ENCODE assay signal across 18 cellular contexts in genomic region chr2:99728166-99728565, GRCh38.
A peak's percentile ranks its signal among the peaks of the same experiment; 100 is the strongest.
DNase-seq lines count a peak whose midpoint lies in the region; ATAC-seq and TF ChIP-seq lines count a peak whose summit lies in the region.
"Had no signal": no experiment of that assay in that cellular context is flagged by ENCODE, and none has a peak within 500 bp of the region (broad histone marks: within the 10 kb centered on the region; RNA-seq: fewer than 3 reads in every experiment).

No MANE protein-coding gene starts in this region.

- peaks cover 4% of the 10 kb centered on the region for H3K27me3 Mint-ChIP-seq in endothelial cell (ENCODE audit: unreplicated experiment)
- no peaks in the 10 kb centered on the region for H3K27me3 Mint-ChIP-seq in memory B cell
- no peaks in the 10 kb centered on the region for H3K27me3 Mint-ChIP-seq in osteocyte (ENCODE audit: unreplicated experiment)

- H3K4me1 Mint-ChIP-seq in endothelial cell (ENCODE audit: unreplicated experiment) (peaks cover 18% of the 10 kb centered on the region), memory B cell (no peaks in the 10 kb centered on the region), osteocyte (ENCODE audit: unreplicated experiment) (peaks cover 38% of the 10 kb centered on the region)
- H3K4me1 Mint-ChIP-seq: CD4-positive, alpha-beta memory T cell had no signal

- H3K36me3 Mint-ChIP-seq in endothelial cell (ENCODE audit: low read depth, unreplicated experiment) (no peaks in the 10 kb centered on the region), memory B cell (peaks cover 30% of the 10 kb centered on the region), osteocyte (ENCODE audit: unreplicated experiment) (peaks cover 30% of the 10 kb centered on the region)

- TF ChIP-seq CTCF in endothelial cell (IDR thresholded peaks at IDR 0.05; ENCODE audit: unreplicated experiment) (no peak), osteocyte (IDR thresholded peaks at IDR 0.05) (no peak)

- H3K4me3 Mint-ChIP-seq in endothelial cell (ENCODE audit: unreplicated experiment) (no peak overlapping the region), memory B cell (no peak overlapping the region), osteocyte (ENCODE audit: unreplicated experiment) (no peak overlapping the region)
- H3K4me3 Mint-ChIP-seq: CD4-positive, alpha-beta memory T cell had no signal

- DNase-seq in Right ventricle myocardium superior (no peak), cardiac septum (ENCODE audit: low spot score) (no peak), endothelial cell (ENCODE audit: low spot score) (no peak), memory B cell (ENCODE audit: low spot score in 2 of 2) (no peak), osteocyte (ENCODE audit: extremely low spot score, unreplicated experiment) (no peak), SHP77 treated with DMSO at 0.1 percent for 48 hours (lab: John Stamatoyannopoulos, UW) (no peak), anterior cingulate cortex (lab: John Stamatoyannopoulos, UW) (no peak), cerebellar cortex (ENCODE audit: low spot score) (no peak)
- DNase-seq: CD4-positive, alpha-beta memory T cell; COR-L47; GM23248; H7; NCI-H1092; NCI-H1417 treated with DMSO at 0.1 percent for 48 hours; NCI-H187 treated with DMSO at 0.1 percent for 48 hours; NCI-H524; SK-N-SH had no signal

- H3K9me3 Mint-ChIP-seq in endothelial cell (ENCODE audit: unreplicated experiment) (no peaks in the 10 kb centered on the region), memory B cell (peaks cover 4% of the 10 kb centered on the region), osteocyte (ENCODE audit: unreplicated experiment) (peaks cover 6% of the 10 kb centered on the region)

- H3K27ac Mint-ChIP-seq in endothelial cell (ENCODE audit: unreplicated experiment) (peak overlapping the region; percentile 98), memory B cell (peak overlapping the region; percentile 14), osteocyte (ENCODE audit: unreplicated experiment) (peak overlapping the region; percentile 52)
- H3K27ac Mint-ChIP-seq: CD4-positive, alpha-beta memory T cell had no signal

- ATAC-seq in Right ventricle myocardium superior (ENCODE audit: poor library complexity): peak; percentile 60
- no peak for ATAC-seq in memory B cell (ENCODE audit: low read depth)
- ATAC-seq: Panc1 had no signal

- intact Hi-C loops in Right ventricle myocardium superior (cut with DNase I) (no loop called here), cardiac septum (cut with DNase I) (no loop called here)

Comparison
In these comparisons a context has a peak if more than half of its experiments do, and no peak if none do; other contexts are left out.
1. H3K27ac Mint-ChIP-seq: peak in every context shown above with its lines; median percentile 98 in endothelial cell; 52 in osteocyte; 14 in memory B cell.